9 cellular contexts compared by ENCODE assay signal in the genomic region with DNA sequence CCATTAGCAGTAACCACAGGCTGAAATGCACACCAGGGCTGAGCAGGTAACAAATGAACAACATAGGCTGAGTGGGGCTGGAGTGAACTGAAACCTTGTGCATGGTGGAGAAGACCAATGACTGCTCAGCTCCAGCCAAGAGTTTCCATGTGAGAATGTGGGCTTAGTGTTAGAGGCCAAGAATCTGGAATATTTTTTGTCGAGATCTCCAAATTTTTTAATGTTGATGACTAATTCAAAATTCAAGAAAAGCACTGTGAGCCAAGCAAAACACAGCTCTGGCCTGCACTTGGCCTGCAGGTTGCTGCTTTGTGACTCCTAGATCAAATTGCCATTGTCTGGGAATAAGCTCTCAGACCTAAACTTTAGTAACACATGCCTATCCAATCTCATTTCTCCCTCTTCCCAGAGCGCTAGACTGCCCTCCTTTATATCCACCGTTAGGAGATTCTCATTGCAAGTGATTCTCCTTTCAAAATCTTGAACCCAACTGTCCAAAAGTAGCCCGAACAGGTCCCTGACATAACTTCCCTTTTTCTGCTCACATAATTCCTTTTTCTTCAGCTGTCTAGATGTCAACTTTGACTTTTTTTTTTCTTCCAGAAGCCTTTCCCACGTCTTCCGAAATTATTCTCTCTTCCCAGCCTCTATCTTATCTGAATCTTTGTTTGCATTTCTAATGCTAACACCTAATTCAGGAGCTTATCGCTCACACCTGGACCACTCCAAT. TPM values are rescaled to one million over a fixed set of nuclear protein-coding genes. Genes with fewer than 3 reads are reported as not detected.
A peak's percentile ranks its signal among the peaks of the same experiment; 100 is the strongest.
DNase-seq lines count a peak whose midpoint lies in the region; ATAC-seq, FAIRE-seq and TF ChIP-seq lines count a peak whose summit lies in the region.
"Had no signal": no experiment of that assay in that cellular context is flagged by ENCODE, and none has a peak within 500 bp of the region (broad histone marks: within the 10 kb centered on the region; RNA-seq: fewer than 3 reads in every experiment).

No MANE protein-coding gene starts in this region.

- H3K36me3 ChIP-seq in bronchial epithelial cell (ENCODE audit: control insufficient read depth, insufficient read depth, low read length) (no peaks in the 10 kb centered on the region), lung (ENCODE audit: control insufficient read depth in 2 of 2, insufficient read depth in 2 of 2, low read length in 2 of 2) (no peaks in the 10 kb centered on the region), aorta (ENCODE audit: control insufficient read depth in 1 of 2, insufficient read depth in 2 of 2, low read length in 1 of 2) (no peaks in the 10 kb centered on the region)

- H3K27me3 Mint-ChIP-seq in stimulated activated naive CD8-positive, alpha-beta T cell treated with anti-CD3 and anti-CD28 coated beads, Interleukin-15, Interleukin-2, amounts not matched to agents 100 ng/mL and 50 ng/mL, for 24 hours = no peaks in the 10 kb centered on the region

- intact Hi-C loops in aorta (cut with DNase I) = no loop called here

- WGBS in lung, 2 donors = 47 to 51% methylated on average over 7 of the region's 7 CpGs
- WGBS in aorta, 2 donors = 10 to 14% methylated on average over 7 of the region's 7 CpGs

- H3K4me1 ChIP-seq in lung (ENCODE audit: control insufficient read depth in 2 of 2, insufficient read depth in 2 of 2, low read length in 2 of 2) = peaks cover 3 to 17% of the 10 kb centered on the region in 2 donors
- peaks cover 15 to 16% of the 10 kb centered on the region in 2 donors for H3K4me1 ChIP-seq in aorta (ENCODE audit: control insufficient read depth in 1 of 2, insufficient read depth in 2 of 2, low read length in 2 of 2)

- no peak overlapping the region for H3K4me3 Mint-ChIP-seq in stimulated activated naive CD8-positive, alpha-beta T cell treated with anti-CD3 and anti-CD28 coated beads, Interleukin-15, Interleukin-2, amounts not matched to agents 100 ng/mL and 50 ng/mL, for 24 hours

- DNase-seq in stimulated activated naive CD8-positive, alpha-beta T cell treated with anti-CD3 and anti-CD28 coated beads, Interleukin-15, Interleukin-2, amounts not matched to agents 100 U/mL and 50 U/mL, for 24 hours = no peak
- DNase-seq in bronchial epithelial cell (ENCODE audit: low read depth) (peak; percentile 27), lung (ENCODE audit: low spot score) (no peak), aorta (peak; percentile 82), SW 1271 (lab: John Stamatoyannopoulos, UW) (no peak), UCSD-AML1 (lab: John Stamatoyannopoulos, UW; ENCODE audit: unreplicated experiment) (no peak)
- no peak for DNase-seq in stimulated activated naive CD4-positive, alpha-beta T cell treated with Interleukin-2 at 50 U/mL for 16 hours (lab: John Stamatoyannopoulos, UW)
- DNase-seq: DND-41 had no signal

- H3K36me3 Mint-ChIP-seq in stimulated activated naive CD8-positive, alpha-beta T cell treated with anti-CD3 and anti-CD28 coated beads, Interleukin-15, Interleukin-2, amounts not matched to agents 100 ng/mL and 50 ng/mL, for 24 hours (ENCODE audit: low read depth) = peaks cover 56% of the 10 kb centered on the region

- TF ChIP-seq CTCF in bronchial epithelial cell (IDR thresholded peaks at IDR 0.05; ENCODE audit: insufficient read depth, low read length, severe bottlenecking) (no peak), lung (IDR thresholded peaks at IDR 0.05; ENCODE audit: control extremely low read depth, extremely low read depth) (no peak)

- peak overlapping the region; percentile 43 to 89 for H3K27ac ChIP-seq in lung (ENCODE audit: low read depth in 1 of 2, low read length in 1 of 2)
- peak overlapping the region; percentile 51 to 88 for H3K27ac ChIP-seq in aorta (ENCODE audit: low read depth in 1 of 2, low read length in 2 of 2)

- peaks cover 92% of the 10 kb centered on the region for H3K4me1 Mint-ChIP-seq in stimulated activated naive CD8-positive, alpha-beta T cell treated with anti-CD3 and anti-CD28 coated beads, Interleukin-15, Interleukin-2, amounts not matched to agents 100 ng/mL and 50 ng/mL, for 24 hours (ENCODE audit: low read depth)

- H3K9me3 Mint-ChIP-seq in stimulated activated naive CD8-positive, alpha-beta T cell treated with anti-CD3 and anti-CD28 coated beads, Interleukin-15, Interleukin-2, amounts not matched to agents 100 ng/mL and 50 ng/mL, for 24 hours = no peaks in the 10 kb centered on the region

- no peak for FAIRE-seq in bronchial epithelial cell (lab: Jason Lieb, UNC)

- peak overlapping the region; percentile 16 for H3K27ac Mint-ChIP-seq in stimulated activated naive CD8-positive, alpha-beta T cell treated with anti-CD3 and anti-CD28 coated beads, Interleukin-15, Interleukin-2, amounts not matched to agents 100 ng/mL and 50 ng/mL, for 24 hours

- no peaks in the 10 kb centered on the region for H3K27me3 ChIP-seq in bronchial epithelial cell (ENCODE audit: control insufficient read depth, insufficient read depth, low read length)
- H3K27me3 ChIP-seq in lung (ENCODE audit: control insufficient read depth, insufficient read depth) = no peaks in the 10 kb centered on the region
- H3K27me3 ChIP-seq in aorta (ENCODE audit: control insufficient read depth in 1 of 2, insufficient read depth in 2 of 2, low read length in 1 of 2) = no peaks in the 10 kb centered on the region

- H3K9me3 ChIP-seq in lung (ENCODE audit: control insufficient read depth in 2 of 2, insufficient read depth in 1 of 2, low read length in 1 of 2) (no peaks in the 10 kb centered on the region), aorta (ENCODE audit: control insufficient read depth, low read length) (no peaks in the 10 kb centered on the region)

- ATAC-seq in stimulated activated naive CD8-positive, alpha-beta T cell treated with anti-CD3 and anti-CD28 coated beads, Interleukin-15, Interleukin-2, amounts not matched to agents 100 U/mL and 50 U/mL, for 24 hours = no peak
- ATAC-seq in lung (ENCODE audit: insufficient read depth, low FRiP score) = no peak
- peak; percentile 61 for ATAC-seq in aorta (ENCODE audit: low FRiP score)

- no peak overlapping the region for H3K4me3 ChIP-seq in bronchial epithelial cell (ENCODE audit: low read depth, low read length)
- no peak overlapping the region for H3K4me3 ChIP-seq in lung
- no peak overlapping the region for H3K4me3 ChIP-seq in aorta (ENCODE audit: low read length in 2 of 2)

RNA-seq across cellular contexts. Expression of gene SQOR, which starts 7.5 kb away (rescaled TPM):
- total RNA-seq in bronchial epithelial cell (310 and 317 TPM in 2 replicates), lung (100 to 1,000 TPM in 1 of 2 donors, 10 to 100 TPM in 1; 53.9 to 115 TPM), aorta (10 to 100 TPM; 44.5 to 49.3 TPM)
- polyA plus RNA-seq in lung (100 to 1,000 TPM in 1 of 2 donors, 10 to 100 TPM in 1; 83.7 to 157 TPM), aorta (10 to 100 TPM; 52.8 to 65.0 TPM)

RNA-seq across cellular contexts. Expression of gene BLOC1S6, which starts 55.2 kb away (rescaled TPM):
- total RNA-seq in bronchial epithelial cell = 48.6 and 49.0 TPM in 2 replicates
- total RNA-seq in lung = 10 to 100 TPM; 34.5 to 56.5 TPM
- 10 to 100 TPM; 15.2 to 26.1 TPM for polyA plus RNA-seq in lung
- total RNA-seq in aorta = 10 to 100 TPM; 46.8 to 47.3 TPM
- 10 to 100 TPM; 24.9 to 45.6 TPM for polyA plus RNA-seq in aorta

Comparison
In these comparisons a context has a peak if more than half of its experiments do, and no peak if none do; other contexts are left out.
1. DNase-seq: peak in bronchial epithelial cell (single experiment) and aorta (2 of 2); none in stimulated activated naive CD8-positive, alpha-beta T cell treated with anti-CD3 and anti-CD28 coated beads, Interleukin-15, Interleukin-2, amounts not matched to agents 100 U/mL and 50 U/mL, for 24 hours (single experiment), lung (single experiment), SW 1271 (0 of 2), stimulated activated naive CD4-positive, alpha-beta T cell treated with Interleukin-2 at 50 U/mL for 16 hours (single experiment) and UCSD-AML1 (single experiment).